ENCODE assay signal across 10 cellular contexts in genomic region chr2:60516383-60516811, GRCh38. TPM values are rescaled to one million over a fixed set of nuclear protein-coding genes. Genes with fewer than 3 reads are reported as not detected.
DNase-seq lines count a peak whose midpoint lies in the region; ATAC-seq, FAIRE-seq and TF ChIP-seq lines count a peak whose summit lies in the region.
"Had no signal": no experiment of that assay in that cellular context is flagged by ENCODE, and none has a peak within 500 bp of the region (broad histone marks: within the 10 kb centered on the region; RNA-seq: fewer than 3 reads in every experiment).

No MANE protein-coding gene starts in this region.

- peak overlapping the region; percentile 34 to 54 for H3K18ac ChIP-seq in mesenchymal stem cell (ENCODE audit: low read depth in 1 of 2, low read length in 2 of 2)

- POLR2A ChIA-PET in K562 (lab: Yijun Ruan, JAX), result no interaction called here

- H3K36me3 ChIP-seq in K562 (ENCODE audit: control insufficient read depth, insufficient read depth, low read length) (no peaks in the 10 kb centered on the region), mesenchymal stem cell (ENCODE audit: control insufficient read depth in 1 of 2, insufficient read depth in 2 of 2, low read depth in 1 of 2, low read length in 2 of 2) (peaks cover 0 to 4% of the 10 kb centered on the region in 2 experiments), mucosa of descending colon (ENCODE audit: low read depth) (no peaks in the 10 kb centered on the region)

- H3K4ac ChIP-seq in mesenchymal stem cell (ENCODE audit: low read depth in 1 of 2, low read length in 2 of 2), result peak overlapping the region in 1 of 2 experiments; percentile 60

- H2BK12ac ChIP-seq in mesenchymal stem cell (ENCODE audit: low read length in 2 of 2), result peak overlapping the region in 1 of 2 experiments; percentile 51

- no peak overlapping the region for H3K14ac ChIP-seq in mesenchymal stem cell (ENCODE audit: low read length in 2 of 2)

- no peak for FAIRE-seq in K562 (lab: Jason Lieb, UNC)

- no peaks in the 10 kb centered on the region for H3K79me2 ChIP-seq in K562 (ENCODE audit: control insufficient read depth, insufficient read depth, low read length)

- BruUV-seq in K562 (replicated peaks; lab: Mats Ljungman, UMichigan), result no TSS peak

- no peak overlapping the region for H3K4me3 ChIP-seq in K562
- H3K4me3 ChIP-seq in mesenchymal stem cell (ENCODE audit: insufficient read depth in 1 of 2, low read depth in 1 of 2, low read length in 2 of 2), result peak overlapping the region in 1 of 2 experiments; percentile 75
- H3K4me3 ChIP-seq in mucosa of descending colon, result no peak overlapping the region

- WGBS in K562 (ENCODE audit: insufficient coverage, low coverage, missing lambda C conversion rate), result 2% methylated on average over 6 of the region's 6 CpGs
- 61% methylated on average over 6 of the region's 6 CpGs for WGBS in mesenchymal stem cell

- CTCF ChIA-PET in K562 (lab: Yijun Ruan, JAX; ENCODE audit: low intra/inter-chr PET ratio), result no interaction called here

- intact Hi-C loops in K562 (cut with micrococcal nuclease) (no loop called here), mucosa of descending colon (cut with DNase I, micrococcal nuclease) (no loop called here)

- in situ Hi-C loops in K562 (cut with MboI), result no loop called here

- TF ChIP-seq EP300 in K562 (IDR thresholded peaks at IDR 0.05; ENCODE audit: low read length), result no peak

- H2BK15ac ChIP-seq in mesenchymal stem cell (ENCODE audit: low read depth, poor library complexity, severe bottlenecking), result no peak overlapping the region

- H2AK5ac ChIP-seq in mesenchymal stem cell (ENCODE audit: low read length, severe bottlenecking), result peak overlapping the region; percentile 40

- H3K4me1 ChIP-seq in K562 (replicated peaks in 1 of 2; ENCODE audit: control insufficient read depth in 2 of 2, insufficient read depth in 2 of 2, low read length in 2 of 2) (no peaks in the 10 kb centered on the region), mesenchymal stem cell (ENCODE audit: control insufficient read depth, insufficient read depth, low read depth, low read length) (peaks cover 35% of the 10 kb centered on the region), mucosa of descending colon (ENCODE audit: low read depth) (peaks cover 18% of the 10 kb centered on the region)

- peak; percentile 77 for DNase-seq in AG08395 (ENCODE audit: low spot score)
- DNase-seq in K562 (ENCODE audit: extremely low read depth in 1 of 4, low spot score in 3 of 4), result no peak
- peak; percentile 70 for DNase-seq in mesenchymal stem cell
- DNase-seq in mucosa of descending colon, result no peak
- DNase-seq in islet precursor cell, result no peak
- DNase-seq in activated CD4-positive, alpha-beta T cell treated with anti-CD3 and anti-CD28 coated beads for 1 hour, result no peak
- DNase-seq: COR-L47 had no signal

- no peak for TF ChIP-seq RAD21 in K562 (CRISPR knock-in tag; conservative IDR thresholded peaks at IDR 0.05 in 1 of 2, IDR thresholded peaks at IDR 0.05 in 1 of 2)

- H2AFZ ChIP-seq in K562 (ENCODE audit: low read depth, low read length), result peak overlapping the region; percentile 63; the same call in 1 of the 2 replicates
- no peak overlapping the region for H2AFZ ChIP-seq in mesenchymal stem cell (ENCODE audit: low read depth, low read length)

- H3K9me3 ChIP-seq in K562 (replicated peaks; ENCODE audit: control insufficient read depth, insufficient read depth, low read depth, low read length), result no peaks in the 10 kb centered on the region
- no peaks in the 10 kb centered on the region for H3K9me3 ChIP-seq in mesenchymal stem cell (ENCODE audit: control insufficient read depth, low read length)
- no peaks in the 10 kb centered on the region for H3K9me3 ChIP-seq in mucosa of descending colon

- H3K4me2 ChIP-seq in K562 (ENCODE audit: insufficient read depth, low read length) (peak overlapping the region; percentile 27; the same call in 1 of the 2 replicates), mesenchymal stem cell (ENCODE audit: low read length, poor library complexity, severe bottlenecking) (peak overlapping the region; percentile 8)
- H3K4me2 ChIP-seq: KMS-11 had no signal

- peaks cover 41% of the 10 kb centered on the region for H3K79me1 ChIP-seq in mesenchymal stem cell (replicated peaks; ENCODE audit: low read length, poor library complexity, severe bottlenecking)

- TF ChIP-seq CTCF in K562 (IDR thresholded peaks at IDR 0.05 in 2 of 3, conservative IDR thresholded peaks at IDR 0.05 in 1 of 3; ENCODE audit: insufficient read depth in 2 of 3, low read depth in 1 of 3, low read length in 3 of 3) (no peak), mucosa of descending colon (IDR thresholded peaks at IDR 0.05) (no peak)

- H3K23ac ChIP-seq in mesenchymal stem cell (ENCODE audit: low read length in 2 of 2), result no peak overlapping the region

- H2BK5ac ChIP-seq in mesenchymal stem cell (ENCODE audit: low read depth, low read length, poor library complexity, severe bottlenecking), result peak overlapping the region; percentile 79

- no peak overlapping the region for H3K27ac ChIP-seq in K562 (ENCODE audit: extremely low read depth, low read depth, low read length)
- H3K27ac ChIP-seq in mesenchymal stem cell (ENCODE audit: low read length, poor library complexity, severe bottlenecking), result peak overlapping the region; percentile 97
- H3K27ac ChIP-seq: KMS-11 had no signal

- H2BK120ac ChIP-seq in mesenchymal stem cell (ENCODE audit: low read depth, low read length), result no peak overlapping the region

- no peak for TF ChIP-seq POLR2A in K562 (conservative IDR thresholded peaks at IDR 0.05)

- no peaks in the 10 kb centered on the region for H3K9me1 ChIP-seq in K562 (ENCODE audit: control insufficient read depth, insufficient read depth, low read length)

- H4K91ac ChIP-seq in mesenchymal stem cell (ENCODE audit: low read length), result peak overlapping the region; percentile 45

- H3K9ac ChIP-seq in K562 (ENCODE audit: insufficient read depth in 1 of 2, low read depth in 2 of 2, low read length in 2 of 2), result no peak overlapping the region
- H3K9ac ChIP-seq in mesenchymal stem cell (ENCODE audit: low read length), result peak overlapping the region; percentile 88
- H3K9ac ChIP-seq: KMS-11 had no signal

- peaks cover 0 to 11% of the 10 kb centered on the region in 2 experiments; a peak in 2 of 5 replicates for H3K27me3 ChIP-seq in K562 (ENCODE audit: control insufficient read depth in 2 of 2, insufficient read depth in 2 of 2, low read length in 2 of 2)
- H3K27me3 ChIP-seq in mesenchymal stem cell (ENCODE audit: control insufficient read depth in 1 of 2, insufficient read depth in 1 of 2, low read length in 2 of 2), result peaks cover 0 to under 1% of the 10 kb centered on the region in 2 experiments

- ATAC-seq in HG02759 (IDR thresholded peaks at IDR 0.05; ENCODE audit: unreplicated experiment) (peak; percentile 2), K562 (no peak), mucosa of descending colon (no peak), HG02642 (IDR thresholded peaks at IDR 0.05; ENCODE audit: poor library complexity, unreplicated experiment) (no peak)

- H4K20me1 ChIP-seq in K562 (replicated peaks; ENCODE audit: control insufficient read depth, insufficient read depth, low read length), result no peaks in the 10 kb centered on the region

- peak overlapping the region; percentile 69 for H4K8ac ChIP-seq in mesenchymal stem cell (ENCODE audit: low read length)

TF ChIP-seq in K562, 482 proteins besides CTCF, POLR2A, EP300 and RAD21 (continues in another document):
- TF ChIP-seq NFIC (IDR thresholded peaks at IDR 0.05) (0 out of 2 replicates have a peak, but pooled peaks have one; percentile 18), ATF1 (CRISPR knock-in tag; IDR thresholded peaks at IDR 0.05) (no peak), ATF1 (tag; IDR thresholded peaks at IDR 0.05) (no peak), MYBL2 (IDR thresholded peaks at IDR 0.05; ENCODE audit: low read depth) (no peak), MYBL2 (CRISPR knock-in tag; IDR thresholded peaks at IDR 0.05; ENCODE audit: borderline replicate concordance) (no peak), ETV5 (CRISPR knock-in tag; IDR thresholded peaks at IDR 0.05; ENCODE audit: low read depth) (no peak), FOSL1 (tag; conservative IDR thresholded peaks at IDR 0.05) (peak; percentile 50; the same call in 1 of the 2 replicates)
- TF ChIP-seq, protein P1, sequence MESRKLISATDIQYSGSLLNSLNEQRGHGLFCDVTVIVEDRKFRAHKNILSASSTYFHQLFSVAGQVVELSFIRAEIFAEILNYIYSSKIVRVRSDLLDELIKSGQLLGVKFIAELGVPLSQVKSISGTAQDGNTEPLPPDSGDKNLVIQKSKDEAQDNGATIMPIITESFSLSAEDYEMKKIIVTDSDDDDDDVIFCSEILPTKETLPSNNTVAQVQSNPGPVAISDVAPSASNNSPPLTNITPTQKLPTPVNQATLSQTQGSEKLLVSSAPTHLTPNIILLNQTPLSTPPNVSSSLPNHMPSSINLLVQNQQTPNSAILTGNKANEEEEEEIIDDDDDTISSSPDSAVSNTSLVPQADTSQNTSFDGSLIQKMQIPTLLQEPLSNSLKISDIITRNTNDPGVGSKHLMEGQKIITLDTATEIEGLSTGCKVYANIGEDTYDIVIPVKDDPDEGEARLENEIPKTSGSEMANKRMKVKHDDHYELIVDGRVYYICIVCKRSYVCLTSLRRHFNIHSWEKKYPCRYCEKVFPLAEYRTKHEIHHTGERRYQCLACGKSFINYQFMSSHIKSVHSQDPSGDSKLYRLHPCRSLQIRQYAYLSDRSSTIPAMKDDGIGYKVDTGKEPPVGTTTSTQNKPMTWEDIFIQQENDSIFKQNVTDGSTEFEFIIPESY (CRISPR knock-in tag; IDR thresholded peaks at IDR 0.05), result no peak

RNA-seq across cellular contexts. Expression of gene BCL11A, which starts 37.1 kb away (rescaled TPM):
- not detected in 2 replicates for total RNA-seq in K562 (2011; cell fraction: chromatin; rRNA removed; ENCODE audit: low replicate concordance)
- total RNA-seq in K562 (2011; cell fraction: nucleolus; rRNA removed), result 0.13 TPM in 1 of 2 replicates, not detected in the other
- not detected in 2 replicates for total RNA-seq in K562 (2011; cell fraction: nucleoplasm; rRNA removed)
- total RNA-seq in K562 (2014; rRNA removed) (not detected in 2 replicates), K562 (2014; rRNA removed; fragmentation: Illumina TruSeq; extraction: Trizol) (not detected in 2 replicates), K562 (2015; rRNA removed; fragmentation: Illumina TruSeq; extraction: Trizol) (not detected in 2 replicates), K562 (2021) (0.07 and 0.13 TPM in 2 replicates), mucosa of descending colon (10 to 100 TPM; 22.8 to 59.6 (median 40.7) TPM)
- polyA plus RNA-seq in K562 (2011; rRNA removed) (not detected in 2 replicates), K562 (2014; fragmentation: Illumina TruSeq; extraction: Trizol) (0.19 TPM in 1 of 2 replicates, not detected in the other), K562 (2014; fragmentation: Nextera tagmentation; extraction: Ambion mirVana) (not detected), K562 (2014; rRNA removed) (not detected in 2 replicates)
- not detected in 2 replicates for polyA plus RNA-seq in K562 (2011; cell fraction: cytosol; rRNA removed)
- polyA plus RNA-seq in K562 (2011; cell fraction: nucleus; rRNA removed), result 0.03 TPM in 1 of 2 replicates, not detected in the other
- polyA plus RNA-seq in K562 (2012), result 0.01 and 0.03 TPM in 2 replicates
- polyA minus RNA-seq in K562 (2011; rRNA and poly(A)+ RNA removed), result not detected in 2 replicates
- not detected in 2 replicates for polyA minus RNA-seq in K562 (2011; cell fraction: cytosol; rRNA and poly(A)+ RNA removed)
- polyA minus RNA-seq in K562 (2011; cell fraction: nucleus; rRNA and poly(A)+ RNA removed), result 0.11 TPM in 1 of 2 replicates, not detected in the other
- 1.1 TPM for polyA plus RNA-seq in mesenchymal stem cell (2013, experiment 1 of 2)
- 1.1 TPM for polyA plus RNA-seq in mesenchymal stem cell (2013, experiment 2 of 2)

Comparison
In these comparisons a context has a peak if more than half of its experiments do, and no peak if none do; other contexts are left out.
1. DNase-seq: peak in AG08395 (single experiment) and mesenchymal stem cell (single experiment); none in K562 (0 of 4), mucosa of descending colon (0 of 3), islet precursor cell (single experiment) and activated CD4-positive, alpha-beta T cell treated with anti-CD3 and anti-CD28 coated beads for 1 hour (single experiment).
2. RNA of gene BCL11A, which starts 37.1 kb away (total RNA-seq): 22.8 to 59.6 TPM in mucosa of descending colon; 0.07 to 0.13 TPM in K562; every median in the first group is over 10 times any median in the second.